Comparison of ENCODE assay signal across 36 cellular contexts in genomic region chr19:45872095-45872919, GRCh38. TPM values are rescaled to one million over a fixed set of nuclear protein-coding genes. Genes with fewer than 3 reads are reported as not detected.
"Had no signal": no experiment of that assay in that cellular context is flagged by ENCODE, and none has a peak within 500 bp of the region (broad histone marks: within the 10 kb centered on the region; RNA-seq: fewer than 3 reads in every experiment).

No MANE protein-coding gene starts in this region.

- ATAC-seq: activated CD8-positive, alpha-beta T cell treated with anti-CD3 and anti-CD28 coated beads for 36 hours; activated naive CD8-positive, alpha-beta T cell treated with anti-CD3 and anti-CD28 coated beads, Interleukin-2, amount 50 U/mL, for 24 hours; activated T-cell treated with anti-CD3 and anti-CD28 coated beads, Interleukin-2, amount 50 U/mL, for 4 hours; activated T-cell treated with anti-CD3 and anti-CD28 coated beads, Interleukin-2, amount 50 U/mL, for 72 hours; activated T-helper 17 cell treated with anti-CD3 and anti-CD28 coated beads, Interleukin-2, amount 50 U/mL, for 72 hours had no signal

- H3K27me3 ChIP-seq: ascending aorta, cardiac muscle cell had no signal

- DNase-seq: activated B cell treated with CpG ODN at 0.5 μM for 24 hours; activated CD4-positive, alpha-beta memory T cell treated with anti-CD3 and anti-CD28 coated beads for 36 hours; activated CD4-positive, alpha-beta T cell treated with anti-CD3 and anti-CD28 coated beads for 4 hours; activated CD4-positive, alpha-beta T cell treated with anti-CD3 and anti-CD28 coated beads, Interleukin-2, amount 10 ng/mL, durations not matched to agents 24 days and 14 days; activated CD4-positive, alpha-beta T cell treated with anti-CD3 and anti-CD28 coated beads, Interleukin-2, amount 50 U/mL, for 1 hour; activated CD4-positive, alpha-beta T cell treated with anti-CD3 and anti-CD28 coated beads, Interleukin-2, amount 50 U/mL, for 4 hours; activated CD4-positive, CD25-positive, alpha-beta regulatory T cell treated with anti-CD3 and anti-CD28 coated beads, Interleukin-2, amount 50 U/mL, for 72 hours; activated CD8-positive, alpha-beta memory T cell treated with anti-CD3 and anti-CD28 coated beads, Interleukin-2, amount 50 U/mL, for 4 hours; activated CD8-positive, alpha-beta T cell treated with anti-CD3 and anti-CD28 coated beads for 36 hours; activated effector memory CD4-positive, alpha-beta T cell treated with anti-CD3 and anti-CD28 coated beads, Interleukin-2, amount 50 U/mL, for 16 hours; activated gamma-delta T cell treated with Interleukin-2 at 50 U/mL for 16 hours; activated naive CD4-positive, alpha-beta T cell; activated naive CD4-positive, alpha-beta T cell treated with anti-CD3 and anti-CD28 coated beads for 36 hours; activated naive CD8-positive, alpha-beta T cell treated with anti-CD3 and anti-CD28 coated beads, Interleukin-2, amount 10 ng/mL, durations not matched to agents 7 days and 5 days; activated naive CD8-positive, alpha-beta T cell treated with anti-CD3 and anti-CD28 coated beads, Interleukin-2, amount 50 U/mL, for 24 hours; activated T-cell treated with anti-CD3 and anti-CD28 coated beads for 4 hours; activated T-cell treated with anti-CD3 and anti-CD28 coated beads, Interleukin-2, amount 50 U/mL, for 1 hour; activated T-cell treated with anti-CD3 and anti-CD28 coated beads, Interleukin-2, amount 50 U/mL, for 4 hours; activated T-cell treated with anti-CD3 and anti-CD28 coated beads, Interleukin-2, amount 50 U/mL, for 72 hours; amygdala; anterior cingulate cortex; caudate nucleus; cerebellar nuclear complex; T-helper 1 cell; T-helper 2 cell; T-helper 9 cell had no signal

- FAIRE-seq: bronchial epithelial cell, TTC549 had no signal

- H3K36me3 ChIP-seq: ascending aorta, cardiac muscle cell had no signal

- H3K27ac ChIP-seq: ascending aorta, cardiac muscle cell, VCaP had no signal

- H3K9me3 ChIP-seq: ascending aorta had no signal

- H3K4me3 ChIP-seq: ascending aorta, cardiac muscle cell had no signal

RNA-seq across cellular contexts. Expression of gene FOXA3, which starts 8.2 kb away (rescaled TPM):
- total RNA-seq: activated B cell treated with CpG ODN at 0.5 μM for 24 hours; activated naive CD8-positive, alpha-beta T cell treated with anti-CD3 and anti-CD28 coated beads, Interleukin-2, amount 10 ng/mL, durations not matched to agents 7 days and 5 days; ascending aorta; bronchial epithelial cell; chondrocyte had no signal

RNA-seq across cellular contexts. Expression of gene NANOS2, which starts 42.3 kb away (rescaled TPM):
- total RNA-seq: activated B cell treated with CpG ODN at 0.5 μM for 24 hours; activated CD4-positive, alpha-beta memory T cell treated with anti-CD3 and anti-CD28 coated beads for 36 hours; activated CD4-positive, alpha-beta T cell treated with anti-CD3 and anti-CD28 coated beads, Interleukin-2, amount 10 ng/mL, durations not matched to agents 24 days and 14 days; activated CD8-positive, alpha-beta memory T cell treated with anti-CD3 and anti-CD28 coated beads for 36 hours; activated CD8-positive, alpha-beta T cell treated with anti-CD3 and anti-CD28 coated beads for 36 hours; activated naive CD4-positive, alpha-beta T cell treated with anti-CD3 and anti-CD28 coated beads for 36 hours; activated naive CD8-positive, alpha-beta T cell treated with anti-CD3 and anti-CD28 coated beads, Interleukin-2, amount 10 ng/mL, durations not matched to agents 7 days and 5 days; activated T-cell treated with anti-CD3 and anti-CD28 coated beads, Interleukin-2, amount 50 U/mL, for 4 hours; activated T-cell treated with anti-CD3 and anti-CD28 coated beads, Interleukin-2, amount 50 U/mL, for 72 hours; activated T-helper 1 cell treated with anti-CD3 and anti-CD28 coated beads, Interleukin-12 subunit alpha, Interleukin-12 subunit beta, Interleukin-2, Interleukin-4 antibody, amounts not matched to agents 30 ng/mL and 10 ng/mL and 1 ng/mL, durations not matched to agents 14 hours and 24 hours and 36 hours; activated T-helper 17 cell treated with anti-CD3 and anti-CD28 coated beads, Interleukin-2, amount 50 U/mL, for 72 hours; ascending aorta; bronchial epithelial cell; cardiac muscle cell; chondrocyte had no signal
- polyA plus RNA-seq: adipose tissue, cardiac muscle cell had no signal
